Comparison of ENCODE assay signal across 20 cellular contexts in genomic region chr13:19345916-19346422, GRCh38.
"Had no signal": no experiment of that assay in that cellular context is flagged by ENCODE, and none has a peak within 500 bp of the region (broad histone marks: within the 10 kb centered on the region; RNA-seq: fewer than 3 reads in every experiment).

No MANE protein-coding gene starts in this region.

- H3K36me3 ChIP-seq: esophagus muscularis mucosa, gastrocnemius medialis, neural progenitor cell, pancreas, tibial artery had no signal

- H3K9me3 ChIP-seq: esophagus muscularis mucosa, gastrocnemius medialis, pancreas, tibial artery had no signal

- H3K4me3 ChIP-seq: esophagus muscularis mucosa, gastrocnemius medialis, lung, neural progenitor cell, pancreas, tibial artery had no signal

- ATAC-seq: effector memory CD8-positive, alpha-beta T cell; gastrocnemius medialis; left cardiac atrium; left ventricle myocardium superior; natural killer cell treated with Interleukin-12 subunit alpha and Interleukin-12 subunit beta and Interleukin-15 and Interleukin-18, amount 100 ng/mL, for 72 hours had no signal

- H3K27ac ChIP-seq: epithelial cell of prostate, esophagus muscularis mucosa, gastrocnemius medialis, neural progenitor cell, pancreas, tibial artery had no signal

- DNase-seq: effector memory CD8-positive, alpha-beta T cell; gastrocnemius medialis; glutamatergic neuron; immature natural killer cell; left cardiac atrium; left ventricle myocardium superior; mesenchymal stem cell; midbrain; occipital lobe; right cardiac atrium; small intestine; stimulated activated CD4-positive, alpha-beta T cell treated with anti-CD3 and anti-CD28 coated beads, Interleukin-12 subunit alpha, Interleukin-12 subunit beta, amount 100 ng/mL, for 4 hours; stimulated activated CD4-positive, alpha-beta T cell treated with anti-CD3 and anti-CD28 coated beads, Interleukin-2, amount 100 ng/mL, for 48 hours; tibial artery had no signal

- H3K27me3 ChIP-seq: neural progenitor cell had no signal

- H3K4me1 ChIP-seq: esophagus muscularis mucosa, gastrocnemius medialis, neural progenitor cell, pancreas had no signal
